In genomic region chr19:7515091-7515470, GRCh38 we compare ENCODE assay signal across 9 cellular contexts. TPM values are rescaled to one million over a fixed set of nuclear protein-coding genes. Genes with fewer than 3 reads are reported as not detected.
A peak's percentile ranks its signal among the peaks of the same experiment; 100 is the strongest.
DNase-seq lines count a peak whose midpoint lies in the region; ATAC-seq and TF ChIP-seq lines count a peak whose summit lies in the region.
"Had no signal": no experiment of that assay in that cellular context is flagged by ENCODE, and none has a peak within 500 bp of the region (broad histone marks: within the 10 kb centered on the region; RNA-seq: fewer than 3 reads in every experiment).

No MANE protein-coding gene starts in this region.

- peaks cover 41% of the 10 kb centered on the region for H3K4me1 Mint-ChIP-seq in HFFc6 (ENCODE audit: low read depth)
- peaks cover 6% of the 10 kb centered on the region for H3K4me1 Mint-ChIP-seq in activated naive CD8-positive, alpha-beta T cell treated with anti-CD3 and anti-CD28 coated beads, Interleukin-2, amount 10 ng/mL, durations not matched to agents 7 days and 5 days
- peaks cover 26% of the 10 kb centered on the region for H3K4me1 Mint-ChIP-seq in stimulated activated naive CD8-positive, alpha-beta T cell treated with anti-CD3 and anti-CD28 coated beads, Interleukin-15, amount 100 ng/mL, for 72 hours

- H3K9me3 Mint-ChIP-seq in HFFc6 = no peaks in the 10 kb centered on the region
- no peaks in the 10 kb centered on the region for H3K9me3 Mint-ChIP-seq in activated naive CD8-positive, alpha-beta T cell treated with anti-CD3 and anti-CD28 coated beads, Interleukin-2, amount 10 ng/mL, durations not matched to agents 7 days and 5 days
- H3K9me3 Mint-ChIP-seq in stimulated activated naive CD8-positive, alpha-beta T cell treated with anti-CD3 and anti-CD28 coated beads, Interleukin-15, amount 100 ng/mL, for 72 hours = no peaks in the 10 kb centered on the region

- peaks cover 1% of the 10 kb centered on the region; the same call in 1 of the 2 replicates for H3K27me3 Mint-ChIP-seq in HFFc6 (ENCODE audit: insufficient read depth)
- peaks cover 15% of the 10 kb centered on the region for H3K27me3 Mint-ChIP-seq in activated naive CD8-positive, alpha-beta T cell treated with anti-CD3 and anti-CD28 coated beads, Interleukin-2, amount 10 ng/mL, durations not matched to agents 7 days and 5 days
- H3K27me3 Mint-ChIP-seq in stimulated activated naive CD8-positive, alpha-beta T cell treated with anti-CD3 and anti-CD28 coated beads, Interleukin-15, amount 100 ng/mL, for 72 hours = peaks cover 12% of the 10 kb centered on the region

- H3K27me3 ChIP-seq in layer of hippocampus (ENCODE audit: control insufficient read depth, insufficient read depth, low read length) = no peaks in the 10 kb centered on the region

- H3K4me3 Mint-ChIP-seq in HFFc6 = peak overlapping the region; percentile 88
- peak overlapping the region; percentile 88 for H3K4me3 Mint-ChIP-seq in activated naive CD8-positive, alpha-beta T cell treated with anti-CD3 and anti-CD28 coated beads, Interleukin-2, amount 10 ng/mL, durations not matched to agents 7 days and 5 days
- H3K4me3 Mint-ChIP-seq in stimulated activated naive CD8-positive, alpha-beta T cell treated with anti-CD3 and anti-CD28 coated beads, Interleukin-15, amount 100 ng/mL, for 72 hours = peak overlapping the region; percentile 88 to 94

- DNase-seq in HFFc6 (no peak), EL (no peak)
- no peak for DNase-seq in activated naive CD8-positive, alpha-beta T cell treated with anti-CD3 and anti-CD28 coated beads, Interleukin-2, amount 10 ng/mL, durations not matched to agents 7 days and 5 days
- no peak for DNase-seq in stimulated activated naive CD8-positive, alpha-beta T cell treated with anti-CD3 and anti-CD28 coated beads, Interleukin-15, amount 100 ng/mL, for 72 hours
- DNase-seq: MV-4-11 had no signal

- peak overlapping the region; percentile 90 for H3K27ac Mint-ChIP-seq in HFFc6
- no peak overlapping the region for H3K27ac Mint-ChIP-seq in activated naive CD8-positive, alpha-beta T cell treated with anti-CD3 and anti-CD28 coated beads, Interleukin-2, amount 10 ng/mL, durations not matched to agents 7 days and 5 days
- peak overlapping the region; percentile 96 to 97 for H3K27ac Mint-ChIP-seq in stimulated activated naive CD8-positive, alpha-beta T cell treated with anti-CD3 and anti-CD28 coated beads, Interleukin-15, amount 100 ng/mL, for 72 hours

- POLR2A ChIA-PET in activated naive CD8-positive, alpha-beta T cell treated with anti-CD3 and anti-CD28 coated beads, Interleukin-2, amount 10 ng/mL, durations not matched to agents 7 days and 5 days (lab: Charles Lee) = interaction anchor here (0.7 to 1.2 kb wide), 2 partner anchors 8 to 33 kb away, joined by 3 read pairs; no protein-coding TSS in a partner anchor

- no peak for TF ChIP-seq CTCF in HFFc6 (IDR thresholded peaks at IDR 0.05)

- H3K27ac ChIP-seq in layer of hippocampus (ENCODE audit: low read depth, low read length) = peak overlapping the region; percentile 96

- ATAC-seq in activated naive CD8-positive, alpha-beta T cell treated with anti-CD3 and anti-CD28 coated beads, Interleukin-2, amount 10 ng/mL, durations not matched to agents 7 days and 5 days (ENCODE audit: low read depth) = no peak
- no peak for ATAC-seq in stimulated activated naive CD8-positive, alpha-beta T cell treated with anti-CD3 and anti-CD28 coated beads, Interleukin-15, amount 100 ng/mL, for 72 hours
- ATAC-seq in HG03175 (IDR thresholded peaks at IDR 0.05; ENCODE audit: unreplicated experiment) = no peak
- ATAC-seq in GM18520 (IDR thresholded peaks at IDR 0.05; ENCODE audit: unreplicated experiment) = no peak
- no peak for ATAC-seq in HG02885 (IDR thresholded peaks at IDR 0.05; ENCODE audit: poor library complexity, unreplicated experiment)

- H3K36me3 Mint-ChIP-seq in HFFc6 (ENCODE audit: low read depth) = peaks cover 5% of the 10 kb centered on the region; the same call in 1 of the 2 replicates
- no peaks in the 10 kb centered on the region for H3K36me3 Mint-ChIP-seq in activated naive CD8-positive, alpha-beta T cell treated with anti-CD3 and anti-CD28 coated beads, Interleukin-2, amount 10 ng/mL, durations not matched to agents 7 days and 5 days

RNA-seq across cellular contexts. Expression of gene ZNF358, which starts 0.8 kb away (rescaled TPM):
- total RNA-seq in HFFc6 (2021; fragmentation: NEBNext Ultra II Directional; extraction: Animal tissue kit (Norgen Biotek cat#: 25700)) = 10 to 100 TPM; 30.0 to 41.1 (median 35.8) TPM
- total RNA-seq in activated naive CD8-positive, alpha-beta T cell treated with anti-CD3 and anti-CD28 coated beads, Interleukin-2, amount 10 ng/mL, durations not matched to agents 7 days and 5 days = 10 to 100 TPM; 12.6 to 13.1 TPM

RNA-seq across cellular contexts. Expression of gene MCOLN1, which starts 7.3 kb away (rescaled TPM):
- total RNA-seq in HFFc6 (2021; fragmentation: NEBNext Ultra II Directional; extraction: Animal tissue kit (Norgen Biotek cat#: 25700)) = 10 to 100 TPM; 18.2 to 28.7 (median 21.3) TPM
- 10 to 100 TPM; 17.5 to 18.2 TPM for total RNA-seq in activated naive CD8-positive, alpha-beta T cell treated with anti-CD3 and anti-CD28 coated beads, Interleukin-2, amount 10 ng/mL, durations not matched to agents 7 days and 5 days

RNA-seq across cellular contexts. Expression of gene PNPLA6, which starts 20.4 kb away (rescaled TPM):
- total RNA-seq in HFFc6 (2021; fragmentation: NEBNext Ultra II Directional; extraction: Animal tissue kit (Norgen Biotek cat#: 25700)) = 100 to 1,000 TPM; 123 to 157 (median 138) TPM
- 100 to 1,000 TPM; 152 to 155 TPM for total RNA-seq in activated naive CD8-positive, alpha-beta T cell treated with anti-CD3 and anti-CD28 coated beads, Interleukin-2, amount 10 ng/mL, durations not matched to agents 7 days and 5 days

RNA-seq across cellular contexts. Expression of gene PEX11G, which starts 26.2 kb away (rescaled TPM):
- 1 to 10 TPM in 3 of 6 experiments, under 1 TPM in 3; 0.51 to 2.8 (median 1.0) TPM for total RNA-seq in HFFc6 (2021; fragmentation: NEBNext Ultra II Directional; extraction: Animal tissue kit (Norgen Biotek cat#: 25700))
- 1 to 10 TPM; 1.0 to 1.3 TPM for total RNA-seq in activated naive CD8-positive, alpha-beta T cell treated with anti-CD3 and anti-CD28 coated beads, Interleukin-2, amount 10 ng/mL, durations not matched to agents 7 days and 5 days
